ENCODE assay signal across 20 cellular contexts in genomic region chr9:105921057-105921721, GRCh38.
DNase-seq lines count a peak whose midpoint lies in the region; ATAC-seq, FAIRE-seq and TF ChIP-seq lines count a peak whose summit lies in the region.
"Had no signal": no experiment of that assay in that cellular context is flagged by ENCODE, and none has a peak within 500 bp of the region (broad histone marks: within the 10 kb centered on the region; RNA-seq: fewer than 3 reads in every experiment).

No MANE protein-coding gene starts in this region.

- H3K9me3 ChIP-seq in HepG2 (ENCODE audit: low read length) (no peaks in the 10 kb centered on the region), right lobe of liver (no peaks in the 10 kb centered on the region), astrocyte (ENCODE audit: insufficient read depth, low read depth, low read length) (no peaks in the 10 kb centered on the region), mesenchymal stem cell (ENCODE audit: control insufficient read depth, low read length) (no peaks in the 10 kb centered on the region)
- H3K9me3 ChIP-seq: BE2C, SJSA1 had no signal

- BruUV-seq in HepG2 (replicated peaks; lab: Mats Ljungman, UMichigan): no TSS peak

- H3K36me3 Mint-ChIP-seq in astrocyte (ENCODE audit: low read depth, unreplicated experiment): no peaks in the 10 kb centered on the region
- H3K36me3 Mint-ChIP-seq: CD4-positive, alpha-beta memory T cell had no signal

- H3K27ac ChIP-seq in HepG2 (ENCODE audit: extremely low read length, insufficient read depth, low read length): no peak overlapping the region
- H3K27ac ChIP-seq in right lobe of liver: no peak overlapping the region
- no peak overlapping the region for H3K27ac ChIP-seq in astrocyte (ENCODE audit: low read depth, low read length)
- H3K27ac ChIP-seq in mesenchymal stem cell (ENCODE audit: low read length, poor library complexity, severe bottlenecking): no peak overlapping the region
- H3K27ac ChIP-seq: SJSA1 had no signal

- no peaks in the 10 kb centered on the region for H3K79me1 ChIP-seq in mesenchymal stem cell (replicated peaks; ENCODE audit: low read length, poor library complexity, severe bottlenecking)

- H2BK15ac ChIP-seq in mesenchymal stem cell (ENCODE audit: low read depth, poor library complexity, severe bottlenecking): no peak overlapping the region

- H3K27me3 ChIP-seq in HepG2 (ENCODE audit: control insufficient read depth in 1 of 2, insufficient read depth in 2 of 2, low read length in 2 of 2) (peaks cover 0 to 1% of the 10 kb centered on the region in 2 experiments; a peak in 1 of 5 replicates), right lobe of liver (no peaks in the 10 kb centered on the region), astrocyte (ENCODE audit: insufficient read depth, low read length) (no peaks in the 10 kb centered on the region), mesenchymal stem cell (ENCODE audit: control insufficient read depth in 1 of 2, insufficient read depth in 1 of 2, low read length in 2 of 2) (no peaks in the 10 kb centered on the region)
- H3K27me3 ChIP-seq: BE2C, SJSA1 had no signal

- in situ Hi-C loops in HepG2 (cut with HindIII; ENCODE audit: extremely low pct_ligation_motif_present, low pct_unique_long_range_greater_than_20kb): loop anchor here (25.0 kb wide), 1 partner anchor 1241 kb away; no protein-coding TSS in a partner anchor

- H3K18ac ChIP-seq in mesenchymal stem cell (ENCODE audit: low read depth in 1 of 2, low read length in 2 of 2): no peak overlapping the region

- POLR2A ChIA-PET in HepG2 (lab: Yijun Ruan, JAX): no interaction called here

- no peak overlapping the region for H3K4me2 ChIP-seq in HepG2 (ENCODE audit: low read depth, low read length)
- no peak overlapping the region for H3K4me2 ChIP-seq in astrocyte (ENCODE audit: low read length)
- H3K4me2 ChIP-seq in mesenchymal stem cell (ENCODE audit: low read length, poor library complexity, severe bottlenecking): no peak overlapping the region
- H3K4me2 ChIP-seq: GM23338 had no signal

- H3K27me3 Mint-ChIP-seq in astrocyte (ENCODE audit: low read depth, unreplicated experiment): no peaks in the 10 kb centered on the region

- no peaks in the 10 kb centered on the region for H4K20me1 ChIP-seq in HepG2 (ENCODE audit: insufficient read depth, low read length)
- no peaks in the 10 kb centered on the region for H4K20me1 ChIP-seq in astrocyte (ENCODE audit: insufficient read depth, low read length)

- H3K36me3 ChIP-seq in HepG2 (replicated peaks in 1 of 2; ENCODE audit: control insufficient read depth in 1 of 2, insufficient read depth in 2 of 2, low read length in 2 of 2) (no peaks in the 10 kb centered on the region), right lobe of liver (no peaks in the 10 kb centered on the region), astrocyte (ENCODE audit: insufficient read depth, low read length) (no peaks in the 10 kb centered on the region), mesenchymal stem cell (ENCODE audit: control insufficient read depth in 1 of 2, insufficient read depth in 2 of 2, low read depth in 1 of 2, low read length in 2 of 2) (no peaks in the 10 kb centered on the region)
- H3K36me3 ChIP-seq: BE2C, SJSA1 had no signal

- no peak overlapping the region for H4K91ac ChIP-seq in mesenchymal stem cell (ENCODE audit: low read length)

- ATAC-seq in HepG2: no peak
- ATAC-seq in right lobe of liver: no peak
- no peak for ATAC-seq in GM18858 (IDR thresholded peaks at IDR 0.05; ENCODE audit: unreplicated experiment)
- ATAC-seq: GM12878, GM23338, HCT116 had no signal

- no peak for TF ChIP-seq EP300 in HepG2 (IDR thresholded peaks at IDR 0.05; ENCODE audit: low read depth in 2 of 2, low read length in 2 of 2)
- TF ChIP-seq EP300 in HepG2 (CRISPR knock-in tag; IDR thresholded peaks at IDR 0.05; ENCODE audit: borderline replicate concordance): no peak

- no peak overlapping the region for H2BK12ac ChIP-seq in mesenchymal stem cell (ENCODE audit: low read length in 2 of 2)

- peaks cover 3% of the 10 kb centered on the region for H3K9me3 Mint-ChIP-seq in astrocyte (ENCODE audit: unreplicated experiment)

- H3K4me3 ChIP-seq in HepG2 (replicated peaks in 1 of 3; ENCODE audit: insufficient read depth in 1 of 3, low read depth in 2 of 3, low read length in 3 of 3) (no peak overlapping the region), right lobe of liver (no peak overlapping the region), astrocyte (ENCODE audit: insufficient read depth, low read depth, low read length) (no peak overlapping the region), mesenchymal stem cell (ENCODE audit: insufficient read depth in 1 of 2, low read depth in 1 of 2, low read length in 2 of 2) (no peak overlapping the region)
- H3K4me3 ChIP-seq: GM12878, GM23338, SJSA1 had no signal

- no peak overlapping the region for H3K9ac ChIP-seq in HepG2 (ENCODE audit: insufficient read depth, low read depth, low read length)
- no peak overlapping the region for H3K9ac ChIP-seq in astrocyte (ENCODE audit: low read length)
- no peak overlapping the region for H3K9ac ChIP-seq in mesenchymal stem cell (ENCODE audit: low read length)

- TF ChIP-seq POLR2A in HepG2 (IDR thresholded peaks at IDR 0.05; ENCODE audit: insufficient read depth in 1 of 2, low read depth in 2 of 2, low read length in 2 of 2) (no peak), right lobe of liver (IDR thresholded peaks at IDR 0.05) (no peak)

- TF ChIP-seq CTCF in HepG2 (CRISPR knock-in tag; IDR thresholded peaks at IDR 0.05) (peak; percentile 28), right lobe of liver (IDR thresholded peaks at IDR 0.05) (no peak), astrocyte (IDR thresholded peaks at IDR 0.05; ENCODE audit: insufficient read depth, low read depth, low read length) (no peak)

- H2BK120ac ChIP-seq in mesenchymal stem cell (ENCODE audit: low read depth, low read length): no peak overlapping the region

- WGBS in HepG2 (ENCODE audit: low lambda C conversion rate): 5% methylated on average over 4 of the region's 4 CpGs
- 30% methylated on average over 4 of the region's 4 CpGs for WGBS in right lobe of liver (ENCODE audit: insufficient coverage, low coverage, low lambda C conversion rate, missing lambda C conversion rate)
- WGBS in mesenchymal stem cell: 56% methylated on average over 3 of the region's 4 CpGs

- H3K4me1 Mint-ChIP-seq in astrocyte (ENCODE audit: low read depth, unreplicated experiment): peaks cover 9% of the 10 kb centered on the region
- H3K4me1 Mint-ChIP-seq: CD4-positive, alpha-beta memory T cell had no signal

- FAIRE-seq in HepG2 (lab: Jason Lieb, UNC) (no peak), astrocyte (lab: Jason Lieb, UNC) (no peak)
- FAIRE-seq: GM12878 had no signal

- H3K79me2 ChIP-seq in HepG2 (ENCODE audit: insufficient read depth, low read length): no peaks in the 10 kb centered on the region
- no peaks in the 10 kb centered on the region for H3K79me2 ChIP-seq in astrocyte (ENCODE audit: insufficient read depth, low read length)

- H4K8ac ChIP-seq in mesenchymal stem cell (ENCODE audit: low read length): no peak overlapping the region

- DNase-seq in HepG2 (ENCODE audit: low spot score): no peak
- no peak for DNase-seq in right lobe of liver
- DNase-seq in astrocyte (ENCODE audit: low read depth): peak; percentile 8
- DNase-seq in mesenchymal stem cell: peak; percentile 33
- DNase-seq in C1 segment of cervical spinal cord (lab: John Stamatoyannopoulos, UW): no peak
- no peak for DNase-seq in NCI-H128 (lab: John Stamatoyannopoulos, UW; ENCODE audit: unreplicated experiment)
- no peak for DNase-seq in NCI-H2196 treated with DMSO at 0.1 percent for 48 hours (lab: John Stamatoyannopoulos, UW; ENCODE audit: unreplicated experiment)
- DNase-seq: BE2C; Calu3; CD4-positive, alpha-beta memory T cell; NCI-H1105 treated with DMSO at 0.1 percent for 48 hours; NCI-H1694 treated with DMSO at 0.1 percent for 48 hours; NCI-H2107; NCI-H226; NCI-H524 had no signal

- H3K14ac ChIP-seq in mesenchymal stem cell (ENCODE audit: low read length in 2 of 2): no peak overlapping the region

- H3K4ac ChIP-seq in mesenchymal stem cell (ENCODE audit: low read depth in 1 of 2, low read length in 2 of 2): no peak overlapping the region

- intact Hi-C loops in HepG2 (cut with micrococcal nuclease; ENCODE audit: unreplicated experiment): no loop called here
- intact Hi-C loops in right lobe of liver (cut with DNase I): no loop called here

- no peak overlapping the region for H2BK5ac ChIP-seq in mesenchymal stem cell (ENCODE audit: low read depth, low read length, poor library complexity, severe bottlenecking)

- CTCF ChIA-PET in HepG2 (lab: Yijun Ruan, JAX; ENCODE audit: low intra/inter-chr PET ratio, low total read pairs): no interaction called here

- peak overlapping the region; percentile 38 for H3K27ac Mint-ChIP-seq in astrocyte (ENCODE audit: unreplicated experiment)
- H3K27ac Mint-ChIP-seq: CD4-positive, alpha-beta memory T cell; GM23338 had no signal

- no peak for TF ChIP-seq RAD21 in HepG2 (CRISPR knock-in tag; IDR thresholded peaks at IDR 0.05)

- no peak overlapping the region for H3K4me3 Mint-ChIP-seq in astrocyte (ENCODE audit: unreplicated experiment)
- H3K4me3 Mint-ChIP-seq: CD4-positive, alpha-beta memory T cell; GM23338 had no signal

- no peak overlapping the region for H3K23ac ChIP-seq in mesenchymal stem cell (ENCODE audit: low read length in 2 of 2)

- no peaks in the 10 kb centered on the region for H3K4me1 ChIP-seq in HepG2 (ENCODE audit: insufficient read depth, low read length)
- H3K4me1 ChIP-seq in right lobe of liver: no peaks in the 10 kb centered on the region
- no peaks in the 10 kb centered on the region for H3K4me1 ChIP-seq in astrocyte (ENCODE audit: insufficient read depth, low read length)
- peaks cover 1% of the 10 kb centered on the region for H3K4me1 ChIP-seq in mesenchymal stem cell (ENCODE audit: control insufficient read depth, insufficient read depth, low read depth, low read length)
- H3K4me1 ChIP-seq: BE2C, SJSA1 had no signal

- H2AFZ ChIP-seq in HepG2 (ENCODE audit: low read length) (no peak overlapping the region), astrocyte (ENCODE audit: low read depth, low read length) (no peak overlapping the region), mesenchymal stem cell (ENCODE audit: low read depth, low read length) (no peak overlapping the region)
- H2AFZ ChIP-seq: GM23338 had no signal

- no peak overlapping the region for H2AK5ac ChIP-seq in mesenchymal stem cell (ENCODE audit: low read length, severe bottlenecking)

TF ChIP-seq in HepG2, 621 proteins besides CTCF, POLR2A, EP300 and RAD21:
- TF ChIP-seq ZNF644 (CRISPR knock-in tag; IDR thresholded peaks at IDR 0.05; ENCODE audit: low read depth) (no peak), STAG1 (CRISPR knock-in tag; IDR thresholded peaks at IDR 0.05) (0 out of 2 replicates have a peak, but pooled peaks have one; percentile 29)
TF ChIP-seq in HepG2: peak in this region for 1.

Comparison
In these comparisons a context has a peak if more than half of its experiments do, and no peak if none do; other contexts are left out.
1. DNase-seq: peak in astrocyte (single experiment) and mesenchymal stem cell (single experiment); none in HepG2 (single experiment), right lobe of liver (0 of 3), C1 segment of cervical spinal cord (0 of 14), NCI-H128 (single experiment) and NCI-H2196 treated with DMSO at 0.1 percent for 48 hours (single experiment).